ENCODE assay signal across 10 cellular contexts in genomic region chr2:25078171-25079049, GRCh38. TPM values are rescaled to one million over a fixed set of nuclear protein-coding genes. Genes with fewer than 3 reads are reported as not detected.
DNase-seq lines count a peak whose midpoint lies in the region; ATAC-seq and TF ChIP-seq lines count a peak whose summit lies in the region.
"Had no signal": no experiment of that assay in that cellular context is flagged by ENCODE, and none has a peak within 500 bp of the region (broad histone marks: within the 10 kb centered on the region; RNA-seq: fewer than 3 reads in every experiment).

No MANE protein-coding gene starts in this region.

- WGBS in GM23248 (ENCODE audit: low coverage in 1 of 2, low lambda C conversion rate in 2 of 2, missing lambda C conversion rate in 2 of 2), 2 experiments: 58 to 63% methylated on average over 16 of the region's 16 CpGs

- no peak overlapping the region for H3K9ac ChIP-seq in GM23248

- H2AFZ ChIP-seq in GM23248: no peak overlapping the region

- no peaks in the 10 kb centered on the region for H3K9me3 ChIP-seq in GM23248 (ENCODE audit: low read depth)

- H3K9me2 ChIP-seq in GM23248 (ENCODE audit: insufficient read depth): no peaks in the 10 kb centered on the region

- peaks cover 26% of the 10 kb centered on the region; the same call in 1 of the 2 replicates for H3K27me3 ChIP-seq in GM23248 (replicated peaks; ENCODE audit: insufficient read depth)

- peaks cover 9% of the 10 kb centered on the region for H3F3A ChIP-seq in GM23248 (ENCODE audit: insufficient read depth)

- peak; percentile 67 for DNase-seq in GM23248
- peak; percentile 56 for DNase-seq in NCI-H748 treated with DMSO at 0.1 percent for 48 hours (lab: John Stamatoyannopoulos, UW)
- peak; percentile 37 for DNase-seq in epithelial cell of proximal tubule (ENCODE audit: low read depth)
- peak; percentile 41 for DNase-seq in pulmonary artery endothelial cell (ENCODE audit: low read depth, low spot score)
- DNase-seq in NCI-H526 treated with DMSO at 0.1 percent for 48 hours (lab: John Stamatoyannopoulos, UW): no peak
- DNase-seq in activated T-cell treated with anti-CD3 and anti-CD28 coated beads, Interleukin-2, amount 50 U/mL, for 72 hours: no peak
- no peak for DNase-seq in NCI-H1436 treated with DMSO at 0.1 percent for 48 hours (lab: John Stamatoyannopoulos, UW)
- DNase-seq: T-helper 2 cell had no signal

- no peak for ATAC-seq in GM18861 (IDR thresholded peaks at IDR 0.05; ENCODE audit: unreplicated experiment)
- no peak for ATAC-seq in activated T-cell treated with anti-CD3 and anti-CD28 coated beads, Interleukin-2, amount 50 U/mL, for 72 hours (replicated peaks in 1 of 2)

- peaks cover 50% of the 10 kb centered on the region for H3K27me3 Mint-ChIP-seq in activated T-cell treated with anti-CD3 and anti-CD28 coated beads, Interleukin-2, amount 50 U/mL, for 72 hours (ENCODE audit: low read depth)

- no peak overlapping the region for H3K4me3 Mint-ChIP-seq in activated T-cell treated with anti-CD3 and anti-CD28 coated beads, Interleukin-2, amount 50 U/mL, for 72 hours

- peak overlapping the region; percentile 19 for H3K4me2 ChIP-seq in GM23248 (ENCODE audit: unreplicated experiment)

- no peaks in the 10 kb centered on the region for H3K36me3 Mint-ChIP-seq in activated T-cell treated with anti-CD3 and anti-CD28 coated beads, Interleukin-2, amount 50 U/mL, for 72 hours (ENCODE audit: insufficient read depth in 2 of 2)

- no peaks in the 10 kb centered on the region for H3K36me3 ChIP-seq in GM23248 (ENCODE audit: low read depth)

- no peak for TF ChIP-seq CTCF in epithelial cell of proximal tubule (conservative IDR thresholded peaks at IDR 0.05; ENCODE audit: low read depth, low read length)

- no peak overlapping the region for H3K4me3 ChIP-seq in GM23248
- no peak overlapping the region for H3K4me3 ChIP-seq in epithelial cell of proximal tubule (ENCODE audit: low read depth, low read length)
- H3K4me3 ChIP-seq: lung had no signal

- no peaks in the 10 kb centered on the region for H3K4me1 Mint-ChIP-seq in activated T-cell treated with anti-CD3 and anti-CD28 coated beads, Interleukin-2, amount 50 U/mL, for 72 hours (ENCODE audit: low read depth)

- no peaks in the 10 kb centered on the region for H3K9me3 Mint-ChIP-seq in activated T-cell treated with anti-CD3 and anti-CD28 coated beads, Interleukin-2, amount 50 U/mL, for 72 hours

- H3K4me1 ChIP-seq in GM23248 (ENCODE audit: insufficient read depth): peaks cover 10% of the 10 kb centered on the region; the same call in 1 of the 2 replicates

- no peaks in the 10 kb centered on the region for H3K79me2 ChIP-seq in GM23248 (ENCODE audit: insufficient read depth)

- no peak overlapping the region for H3K27ac Mint-ChIP-seq in activated T-cell treated with anti-CD3 and anti-CD28 coated beads, Interleukin-2, amount 50 U/mL, for 72 hours

- no peaks in the 10 kb centered on the region for H4K20me1 ChIP-seq in GM23248 (ENCODE audit: insufficient read depth)

- in situ Hi-C loops in GM23248 (cut with MboI): no loop called here

- H3K27ac ChIP-seq in GM23248: no peak overlapping the region

RNA-seq across cellular contexts. Expression of gene EFR3B, which starts 36.5 kb away (rescaled TPM):
- 0.76 and 0.97 TPM in 2 replicates for total RNA-seq in GM23248 (2014; rRNA removed; shearing (Covaris generic))
- polyA plus RNA-seq in GM23248 (2016; fragmentation: Nextera tagmentation; extraction: Ambion mirVana): 0.51 and 0.75 TPM in 2 replicates
- total RNA-seq in epithelial cell of proximal tubule (1.3 and 2.6 TPM in 2 replicates), pulmonary artery endothelial cell (0.28 and 0.40 TPM in 2 replicates)
- under 1 TPM; 0.60 to 0.93 TPM for total RNA-seq in activated T-cell treated with anti-CD3 and anti-CD28 coated beads, Interleukin-2, amount 50 U/mL, for 72 hours

Comparison
In these comparisons a context has a peak if more than half of its experiments do, and no peak if none do; other contexts are left out.
1. DNase-seq: peak in GM23248 (single experiment), NCI-H748 treated with DMSO at 0.1 percent for 48 hours (single experiment), epithelial cell of proximal tubule (single experiment) and pulmonary artery endothelial cell (single experiment); none in NCI-H526 treated with DMSO at 0.1 percent for 48 hours (single experiment), activated T-cell treated with anti-CD3 and anti-CD28 coated beads, Interleukin-2, amount 50 U/mL, for 72 hours (0 of 2) and NCI-H1436 treated with DMSO at 0.1 percent for 48 hours (single experiment).